13 cellular contexts compared by ENCODE assay signal in the genomic region with DNA sequence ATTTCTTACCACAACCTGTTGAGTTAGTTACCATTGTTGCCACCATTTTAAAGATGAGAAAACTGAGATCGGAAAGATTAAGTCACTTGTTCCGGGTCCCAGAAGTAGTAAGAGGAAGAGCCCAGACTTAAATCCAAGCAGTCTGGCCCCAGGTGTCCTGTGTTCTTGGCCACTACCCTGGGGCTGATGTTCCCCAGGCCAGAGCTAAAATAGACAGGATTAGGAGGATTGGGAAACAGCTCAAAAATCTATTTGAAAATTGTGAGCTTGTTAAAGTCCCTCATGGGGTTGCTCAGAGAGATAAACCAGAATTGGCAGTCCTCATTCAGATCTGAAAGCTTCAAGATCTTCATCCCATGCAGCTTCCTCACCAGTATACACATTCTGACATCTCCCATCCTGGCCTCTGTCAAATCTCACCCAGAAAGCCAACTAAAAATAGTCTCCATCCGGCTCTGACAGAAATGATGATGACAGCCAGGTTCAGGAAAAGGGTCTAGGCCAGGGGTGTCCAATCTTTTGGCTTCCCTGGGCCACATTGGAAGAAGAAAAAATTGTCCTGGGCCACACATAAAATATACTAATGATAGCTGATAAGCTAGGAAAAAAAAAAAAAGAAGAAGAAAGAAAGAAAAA.
A peak's percentile ranks its signal among the peaks of the same experiment; 100 is the strongest.
DNase-seq lines count a peak whose midpoint lies in the region; ATAC-seq, FAIRE-seq and TF ChIP-seq lines count a peak whose summit lies in the region.
"Had no signal": no experiment of that assay in that cellular context is flagged by ENCODE, and none has a peak within 500 bp of the region (broad histone marks: within the 10 kb centered on the region; RNA-seq: fewer than 3 reads in every experiment).

No MANE protein-coding gene starts in this region.

- H3K9me3 ChIP-seq in left ventricle myocardium inferior (replicated peaks) = no peaks in the 10 kb centered on the region
- no peaks in the 10 kb centered on the region for H3K9me3 ChIP-seq in skeletal muscle satellite cell (replicated peaks; ENCODE audit: low read length)
- no peaks in the 10 kb centered on the region for H3K9me3 ChIP-seq in ovary

- H3K27ac ChIP-seq in left ventricle myocardium inferior (replicated peaks) = peak overlapping the region; percentile 80
- no peak overlapping the region for H3K27ac ChIP-seq in ovary

- peak overlapping the region; percentile 55 for H3K27ac Mint-ChIP-seq in activated T-helper 1 cell treated with anti-CD3 and anti-CD28 coated beads, Interleukin-12 subunit alpha, Interleukin-12 subunit beta, Interleukin-2, Interleukin-4 antibody, amounts not matched to agents 30 ng/mL and 10 ng/mL and 1 ng/mL, durations not matched to agents 14 hours and 24 hours and 36 hours
- H3K27ac Mint-ChIP-seq: activated naive CD4-positive, alpha-beta T cell treated with anti-CD3 and anti-CD28 coated beads, Interleukin-2, amount 10 ng/mL, durations not matched to agents 7 days and 5 days; dendritic cell treated with granulocyte-macrophage colony-stimulating factor and Interleukin-4, amounts not matched to agents 40 ng/mL and 50 ng/mL, for 4 days; T-helper 1 cell treated with Interleukin-12 subunit alpha and Interleukin-12 subunit beta and Interleukin-4 antibody, amounts not matched to agents 30 μg/mL and 1 μg/mL, for 36 hours had no signal

- H3K9ac ChIP-seq in skeletal muscle satellite cell (ENCODE audit: low read depth, low read length) = no peak overlapping the region

- peaks cover 2% of the 10 kb centered on the region for H3K36me3 Mint-ChIP-seq in activated T-helper 1 cell treated with anti-CD3 and anti-CD28 coated beads, Interleukin-12 subunit alpha, Interleukin-12 subunit beta, Interleukin-2, Interleukin-4 antibody, amounts not matched to agents 30 ng/mL and 10 ng/mL and 1 ng/mL, durations not matched to agents 14 hours and 24 hours and 36 hours (ENCODE audit: low read depth)
- H3K36me3 Mint-ChIP-seq: activated naive CD4-positive, alpha-beta T cell treated with anti-CD3 and anti-CD28 coated beads, Interleukin-2, amount 10 ng/mL, durations not matched to agents 7 days and 5 days had no signal

- no peak for TF ChIP-seq EP300 in ovary (IDR thresholded peaks at IDR 0.05)

- peak overlapping the region; percentile 1 for H3K4me3 Mint-ChIP-seq in activated T-helper 1 cell treated with anti-CD3 and anti-CD28 coated beads, Interleukin-12 subunit alpha, Interleukin-12 subunit beta, Interleukin-2, Interleukin-4 antibody, amounts not matched to agents 30 ng/mL and 10 ng/mL and 1 ng/mL, durations not matched to agents 14 hours and 24 hours and 36 hours
- H3K4me3 Mint-ChIP-seq: activated naive CD4-positive, alpha-beta T cell treated with anti-CD3 and anti-CD28 coated beads, Interleukin-2, amount 10 ng/mL, durations not matched to agents 7 days and 5 days; dendritic cell treated with granulocyte-macrophage colony-stimulating factor and Interleukin-4, amounts not matched to agents 40 ng/mL and 50 ng/mL, for 4 days; T-helper 1 cell treated with Interleukin-12 subunit alpha and Interleukin-12 subunit beta and Interleukin-4 antibody, amounts not matched to agents 30 μg/mL and 1 μg/mL, for 36 hours had no signal

- DNase-seq in GM12892 (ENCODE audit: insufficient read length) = no peak
- no peak for DNase-seq in activated T-helper 1 cell treated with anti-CD3 and anti-CD28 coated beads, Interleukin-12 subunit alpha, Interleukin-12 subunit beta, Interleukin-2, Interleukin-4 antibody, amounts not matched to agents 30 ng/mL and 10 ng/mL and 1 ng/mL, durations not matched to agents 14 hours and 24 hours and 36 hours (ENCODE audit: low spot score)
- DNase-seq in left ventricle myocardium inferior = no peak
- no peak for DNase-seq in ovary
- DNase-seq: activated naive CD4-positive, alpha-beta T cell treated with anti-CD3 and anti-CD28 coated beads, Interleukin-2, amount 10 ng/mL, durations not matched to agents 7 days and 5 days; NCI-H2227 treated with DMSO at 0.1 percent for 48 hours; OCI-M1 had no signal

- peak; percentile 57 for FAIRE-seq in GM12892 (lab: Jason Lieb, UNC)

- peaks cover 99% of the 10 kb centered on the region for H3K4me1 ChIP-seq in left ventricle myocardium inferior
- H3K4me1 ChIP-seq in skeletal muscle satellite cell (ENCODE audit: control insufficient read depth, insufficient read depth, low read length) = peaks cover 27% of the 10 kb centered on the region
- H3K4me1 ChIP-seq in ovary (ENCODE audit: insufficient read depth) = no peaks in the 10 kb centered on the region

- 44 to 52% (median 46%) methylated on average over 3 of the region's 3 CpGs for WGBS in ovary, 3 donors

- H3K27me3 ChIP-seq in left ventricle myocardium inferior (ENCODE audit: low read depth) (no peaks in the 10 kb centered on the region), skeletal muscle satellite cell (ENCODE audit: control insufficient read depth, insufficient read depth, low read length) (no peaks in the 10 kb centered on the region), ovary (no peaks in the 10 kb centered on the region)

- H3K4me1 Mint-ChIP-seq in activated T-helper 1 cell treated with anti-CD3 and anti-CD28 coated beads, Interleukin-12 subunit alpha, Interleukin-12 subunit beta, Interleukin-2, Interleukin-4 antibody, amounts not matched to agents 30 ng/mL and 10 ng/mL and 1 ng/mL, durations not matched to agents 14 hours and 24 hours and 36 hours (ENCODE audit: low read depth) = peaks cover 57% of the 10 kb centered on the region

- peak overlapping the region; percentile 18 for H3K4me2 ChIP-seq in skeletal muscle satellite cell (ENCODE audit: low read length)

- intact Hi-C loops in activated T-helper 1 cell treated with anti-CD3 and anti-CD28 coated beads, Interleukin-12 subunit alpha, Interleukin-12 subunit beta, Interleukin-2, Interleukin-4 antibody, amounts not matched to agents 30 ng/mL and 10 ng/mL and 1 ng/mL, durations not matched to agents 14 hours and 24 hours and 36 hours (cut with micrococcal nuclease) = loop anchor here (5.0 kb wide), 3 partner anchors 153 to 1713 kb away; no protein-coding TSS in a partner anchor
- intact Hi-C loops in left ventricle myocardium inferior (cut with micrococcal nuclease) (loop anchor here (10.0 kb wide), 1 partner anchor 59 kb away; a partner anchor contains a TSS), ovary (cut with DNase I) (no loop called here)

- H3K27me3 Mint-ChIP-seq in activated T-helper 1 cell treated with anti-CD3 and anti-CD28 coated beads, Interleukin-12 subunit alpha, Interleukin-12 subunit beta, Interleukin-2, Interleukin-4 antibody, amounts not matched to agents 30 ng/mL and 10 ng/mL and 1 ng/mL, durations not matched to agents 14 hours and 24 hours and 36 hours (ENCODE audit: insufficient read depth) = no peaks in the 10 kb centered on the region

- TF ChIP-seq CTCF in left ventricle myocardium inferior (IDR thresholded peaks at IDR 0.05; ENCODE audit: borderline replicate concordance) = no peak
- TF ChIP-seq CTCF in ovary (IDR thresholded peaks at IDR 0.05) = no peak

- TF ChIP-seq POLR2A in GM12892 (IDR thresholded peaks at IDR 0.05; ENCODE audit: low read depth, low read length) = no peak
- no peak for TF ChIP-seq POLR2A in ovary (IDR thresholded peaks at IDR 0.05)
- TF ChIP-seq POLR2A in GM18505 (IDR thresholded peaks at IDR 0.05; ENCODE audit: borderline replicate concordance, extremely low read depth, insufficient read depth, insufficient read length) = no peak

- H3K4me3 ChIP-seq in left ventricle myocardium inferior (no peak overlapping the region), skeletal muscle satellite cell (ENCODE audit: low read length) (no peak overlapping the region), ovary (no peak overlapping the region)

- H3K36me3 ChIP-seq in left ventricle myocardium inferior (no peaks in the 10 kb centered on the region), skeletal muscle satellite cell (ENCODE audit: insufficient read depth, low read length) (no peaks in the 10 kb centered on the region), ovary (no peaks in the 10 kb centered on the region)

- no peaks in the 10 kb centered on the region for H3K9me3 Mint-ChIP-seq in activated T-helper 1 cell treated with anti-CD3 and anti-CD28 coated beads, Interleukin-12 subunit alpha, Interleukin-12 subunit beta, Interleukin-2, Interleukin-4 antibody, amounts not matched to agents 30 ng/mL and 10 ng/mL and 1 ng/mL, durations not matched to agents 14 hours and 24 hours and 36 hours
- H3K9me3 Mint-ChIP-seq: activated naive CD4-positive, alpha-beta T cell treated with anti-CD3 and anti-CD28 coated beads, Interleukin-2, amount 10 ng/mL, durations not matched to agents 7 days and 5 days; dendritic cell treated with granulocyte-macrophage colony-stimulating factor and Interleukin-4, amounts not matched to agents 40 ng/mL and 50 ng/mL, for 4 days; T-helper 1 cell treated with Interleukin-12 subunit alpha and Interleukin-12 subunit beta and Interleukin-4 antibody, amounts not matched to agents 30 μg/mL and 1 μg/mL, for 36 hours had no signal

- ATAC-seq in GM18505 (IDR thresholded peaks at IDR 0.05; ENCODE audit: unreplicated experiment) (no peak), GM18511 (IDR thresholded peaks at IDR 0.05; ENCODE audit: unreplicated experiment) (no peak), HG03378 (IDR thresholded peaks at IDR 0.05; ENCODE audit: unreplicated experiment) (no peak)

Comparison
In these comparisons a context has a peak if more than half of its experiments do, and no peak if none do; other contexts are left out.
1. intact Hi-C loops: an anchor here in activated T-helper 1 cell treated with anti-CD3 and anti-CD28 coated beads, Interleukin-12 subunit alpha, Interleukin-12 subunit beta, Interleukin-2, Interleukin-4 antibody, amounts not matched to agents 30 ng/mL and 10 ng/mL and 1 ng/mL, durations not matched to agents 14 hours and 24 hours and 36 hours (5.0 kb wide) and left ventricle myocardium inferior (10.0 kb wide); none called in ovary.